Comparison of ENCODE assay signal across 22 cellular contexts in genomic region chr15:93165737-93166136, GRCh38.
DNase-seq lines count a peak whose midpoint lies in the region; ATAC-seq and TF ChIP-seq lines count a peak whose summit lies in the region.
"Had no signal": no experiment of that assay in that cellular context is flagged by ENCODE, and none has a peak within 500 bp of the region (broad histone marks: within the 10 kb centered on the region; RNA-seq: fewer than 3 reads in every experiment).

No MANE protein-coding gene starts in this region.

- H3K9me3 ChIP-seq in neuronal stem cell (replicated peaks in 1 of 2; ENCODE audit: control insufficient read depth in 2 of 2, insufficient read depth in 1 of 2, low read depth in 1 of 2, low read length in 2 of 2) = no peaks in the 10 kb centered on the region
- H3K9me3 ChIP-seq: BE2C, Caco-2, SK-N-SH had no signal

- H2AK5ac ChIP-seq in neuronal stem cell (ENCODE audit: low read depth, low read length) = no peak overlapping the region

- no peak overlapping the region for H2BK120ac ChIP-seq in neuronal stem cell (ENCODE audit: low read depth, low read length)

- intact Hi-C loops in left colon (cut with DNase I, micrococcal nuclease) = no loop called here

- no peaks in the 10 kb centered on the region for H3K27me3 ChIP-seq in neuronal stem cell (ENCODE audit: control insufficient read depth in 3 of 3, insufficient read depth in 3 of 3, low read depth in 1 of 3, low read length in 3 of 3)
- H3K27me3 ChIP-seq in brain microvascular endothelial cell (replicated peaks) = no peaks in the 10 kb centered on the region

- no peak overlapping the region for H3K23ac ChIP-seq in neuronal stem cell (ENCODE audit: low read depth, low read length, poor library complexity)

- H2AFZ ChIP-seq in neuronal stem cell (ENCODE audit: low read length) = no peak overlapping the region
- H2AFZ ChIP-seq: GM23248 had no signal

- in situ Hi-C loops in brain microvascular endothelial cell (cut with HindIII; ENCODE audit: low pct_ligation_motif_present, low sequenced_read_pairs) = no loop called here

- ATAC-seq in left colon = no peak

- H4K91ac ChIP-seq in neuronal stem cell (ENCODE audit: low read depth, low read length, poor library complexity) = no peak overlapping the region

- no peaks in the 10 kb centered on the region for H3K79me1 ChIP-seq in neuronal stem cell (ENCODE audit: low read depth, low read length)

- no CpG with 5 or more reads among the region's 5 CpGs for WGBS in neuronal stem cell (ENCODE audit: extremely low coverage in 2 of 2, insufficient read length in 2 of 2, insufficient replicate concordance in 1 of 2), 2 donors

- peaks cover 3% of the 10 kb centered on the region for H3K36me3 Mint-ChIP-seq in brain

- no peak overlapping the region for H3K4ac ChIP-seq in neuronal stem cell (ENCODE audit: low read length)

- no peak overlapping the region for H3K9ac ChIP-seq in neuronal stem cell (ENCODE audit: low read depth, low read length, poor library complexity)
- H3K9ac ChIP-seq: GM23248, SK-N-SH had no signal

- DNase-seq in COR-L47 (lab: John Stamatoyannopoulos, UW) = peak; percentile 22
- DNase-seq in NCI-H146 (lab: John Stamatoyannopoulos, UW) = peak; percentile 69
- DNase-seq in neuronal stem cell (ENCODE audit: low spot score) = no peak
- no peak for DNase-seq in brain microvascular endothelial cell
- no peak for DNase-seq in left colon
- DNase-seq in NCI-H1048 (lab: John Stamatoyannopoulos, UW) = no peak
- DNase-seq: BE2C; Caco-2; DMS 273 treated with DMSO at 0.1 percent for 48 hours; GM23248; H9; HFFc6; KG1; NCI-H1092 treated with DMSO at 0.1 percent for 48 hours; NCI-H1694 treated with DMSO at 0.1 percent for 48 hours; NCI-H2107; NCI-H526; NK-92 treated with Interleukin-12 subunit alpha and Interleukin-12 subunit beta, amount 100 ng/mL, for 24 hours; SHP77 treated with DMSO at 0.1 percent for 48 hours; SK-N-SH had no signal

- H3K4me1 Mint-ChIP-seq in brain = peaks cover 37% of the 10 kb centered on the region

- TF ChIP-seq CTCF in brain (conservative IDR thresholded peaks at IDR 0.05) = no peak
- TF ChIP-seq CTCF in brain microvascular endothelial cell (IDR thresholded peaks at IDR 0.05; ENCODE audit: low read depth, low read length, missing control alignments) = no peak

- H3K36me3 ChIP-seq in neuronal stem cell (replicated peaks in 1 of 2; ENCODE audit: control insufficient read depth in 2 of 2, insufficient read depth in 2 of 2, low read length in 2 of 2) (no peaks in the 10 kb centered on the region), brain microvascular endothelial cell (replicated peaks) (no peaks in the 10 kb centered on the region)
- H3K36me3 ChIP-seq: BE2C had no signal

- H2BK12ac ChIP-seq in neuronal stem cell (ENCODE audit: low read length) = no peak overlapping the region

- no peak overlapping the region for H2BK15ac ChIP-seq in neuronal stem cell (ENCODE audit: low read length)

- H3K27ac ChIP-seq in neuronal stem cell (replicated peaks; ENCODE audit: low read length) = peak overlapping the region; percentile 32
- no peak overlapping the region for H3K27ac ChIP-seq in brain microvascular endothelial cell
- H3K27ac ChIP-seq: GM23248, RWPE1 had no signal

- H3K4me3 Mint-ChIP-seq in brain = no peak overlapping the region
- H3K4me3 Mint-ChIP-seq: H9, HFFc6 had no signal

- H3K4me1 ChIP-seq in neuronal stem cell (ENCODE audit: control insufficient read depth in 2 of 2, insufficient read depth in 1 of 2, low read depth in 1 of 2, low read length in 2 of 2) = peaks cover 3 to 23% of the 10 kb centered on the region in 2 donors
- H3K4me1 ChIP-seq: BE2C, Caco-2 had no signal

- H3K4me2 ChIP-seq in neuronal stem cell (ENCODE audit: insufficient read depth, low read length, poor library complexity, severe bottlenecking) = no peak overlapping the region
- H3K4me2 ChIP-seq: SK-N-SH had no signal

- no peak overlapping the region for H3K18ac ChIP-seq in neuronal stem cell (ENCODE audit: low read length)

- no peak overlapping the region for H3K4me3 ChIP-seq in neuronal stem cell (ENCODE audit: low read length in 2 of 2)
- H3K4me3 ChIP-seq in brain microvascular endothelial cell (ENCODE audit: low read depth, low read length) = no peak overlapping the region
- H3K4me3 ChIP-seq: GM23248 had no signal

- no peak overlapping the region for H3K14ac ChIP-seq in neuronal stem cell (ENCODE audit: low read length)

- H2BK5ac ChIP-seq in neuronal stem cell (ENCODE audit: low read length) = no peak overlapping the region

- peaks cover 0 to 7% (median 2%) of the 10 kb centered on the region in 5 experiments for H3K9me3 Mint-ChIP-seq in brain

- H3K27ac Mint-ChIP-seq in brain = peak overlapping the region in 3 of 5 experiments; percentile 48 to 72 (median 69)
- H3K27ac Mint-ChIP-seq: H9, HFFc6 had no signal

- H4K8ac ChIP-seq in neuronal stem cell (ENCODE audit: low read depth, low read length) = no peak overlapping the region

- no peaks in the 10 kb centered on the region for H3K27me3 Mint-ChIP-seq in brain

Comparison
In these comparisons a context has a peak if more than half of its experiments do, and no peak if none do; other contexts are left out.
1. DNase-seq: peak in COR-L47 (single experiment) and NCI-H146 (single experiment); none in neuronal stem cell (single experiment), brain microvascular endothelial cell (single experiment), left colon (0 of 2) and NCI-H1048 (single experiment).